In the genomic region with DNA sequence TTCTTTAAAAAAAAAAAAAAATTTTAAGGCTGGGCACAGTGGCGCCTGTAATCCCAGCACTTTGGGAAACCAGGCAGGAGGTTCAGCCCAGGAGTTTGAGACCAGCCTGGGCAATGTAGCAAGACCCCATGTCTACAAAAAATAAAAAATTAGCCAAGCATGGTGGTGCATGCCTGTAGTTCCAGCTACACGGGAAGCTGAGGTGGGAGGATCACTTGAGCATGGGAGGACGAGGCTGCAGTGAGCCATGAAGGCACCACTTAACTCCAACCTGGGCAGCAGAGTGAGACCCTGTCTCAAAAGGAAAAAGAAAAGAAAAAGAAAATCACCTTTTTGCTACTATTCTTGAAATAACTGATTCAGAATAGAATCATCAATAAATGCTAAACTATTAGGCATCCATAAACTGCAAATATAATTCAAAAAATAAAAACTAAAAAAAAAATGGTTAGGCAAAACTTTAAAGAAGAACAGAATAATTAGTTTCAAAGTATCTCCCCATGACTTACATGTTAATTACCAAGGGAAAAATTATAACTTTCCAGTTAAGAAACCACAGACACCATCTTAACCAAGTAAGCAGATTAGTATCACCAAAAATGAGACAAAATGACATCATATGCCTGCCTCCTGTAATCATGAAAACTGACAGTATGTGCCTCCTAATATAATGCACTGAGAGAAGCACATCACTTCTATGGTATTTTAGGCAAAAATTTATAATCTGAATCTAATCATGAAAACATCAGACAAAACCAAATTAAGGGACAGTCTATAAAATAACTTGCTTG, we compare ENCODE assay signal across 19 cellular contexts.
DNase-seq lines count a peak whose midpoint lies in the region; ATAC-seq and TF ChIP-seq lines count a peak whose summit lies in the region.
"Had no signal": no experiment of that assay in that cellular context is flagged by ENCODE, and none has a peak within 500 bp of the region (broad histone marks: within the 10 kb centered on the region; RNA-seq: fewer than 3 reads in every experiment).

No MANE protein-coding gene starts in this region.

- peaks cover 17% of the 10 kb centered on the region for H3K4me1 Mint-ChIP-seq in activated T-cell treated with anti-CD3 and anti-CD28 coated beads, Interleukin-2, amount 50 U/mL, for 72 hours (ENCODE audit: low read depth)
- peaks cover 40% of the 10 kb centered on the region for H3K4me1 Mint-ChIP-seq in HFFc6 (ENCODE audit: low read depth)
- H3K4me1 Mint-ChIP-seq in activated T-helper 1 cell treated with anti-CD3 and anti-CD28 coated beads, Interleukin-12 subunit alpha, Interleukin-12 subunit beta, Interleukin-2, Interleukin-4 antibody, amounts not matched to agents 30 ng/mL and 10 ng/mL and 1 ng/mL, durations not matched to agents 14 hours and 24 hours and 36 hours (ENCODE audit: low read depth) = peaks cover 18% of the 10 kb centered on the region

- intact Hi-C loops in activated T-helper 1 cell treated with anti-CD3 and anti-CD28 coated beads, Interleukin-12 subunit alpha, Interleukin-12 subunit beta, Interleukin-2, Interleukin-4 antibody, amounts not matched to agents 30 ng/mL and 10 ng/mL and 1 ng/mL, durations not matched to agents 14 hours and 24 hours and 36 hours (cut with micrococcal nuclease) = loop anchor here (1.0 to 5.0 kb wide), 3 partner anchors 8 to 181 kb away; a partner anchor contains a TSS
- intact Hi-C loops in dorsolateral prefrontal cortex (cut with DNase I) (no loop called here), cardiac septum (cut with DNase I) (loop anchor here (5.0 to 10.0 kb wide), 2 partner anchors 66 to 163 kb away; a partner anchor contains a TSS)

- DNase-seq in activated T-cell treated with anti-CD3 and anti-CD28 coated beads, Interleukin-2, amount 50 U/mL, for 72 hours = no peak
- no peak for DNase-seq in activated T-cell treated with anti-CD3 and anti-CD28 coated beads, Interleukin-2, amount 50 U/mL, for 1 hour
- no peak for DNase-seq in HFFc6
- DNase-seq in activated T-helper 1 cell treated with anti-CD3 and anti-CD28 coated beads, Interleukin-12 subunit alpha, Interleukin-12 subunit beta, Interleukin-2, Interleukin-4 antibody, amounts not matched to agents 30 ng/mL and 10 ng/mL and 1 ng/mL, durations not matched to agents 14 hours and 24 hours and 36 hours (ENCODE audit: low spot score) = no peak
- DNase-seq in dorsolateral prefrontal cortex = no peak
- DNase-seq in cardiac septum (ENCODE audit: low spot score) = no peak
- no peak for DNase-seq in globus pallidus (ENCODE audit: low spot score)
- DNase-seq: DMS 273 treated with DMSO at 0.1 percent for 48 hours, GF-D8, IMR-90, NCI-H1105 treated with DMSO at 0.1 percent for 48 hours, NCI-H187, NCI-H226, NCI-H524 treated with DMSO at 0.1 percent for 48 hours, Peyer's patch, Right ventricle myocardium superior had no signal

- H3K27ac Mint-ChIP-seq in activated T-cell treated with anti-CD3 and anti-CD28 coated beads, Interleukin-2, amount 50 U/mL, for 72 hours = no peak overlapping the region
- H3K27ac Mint-ChIP-seq in HFFc6 = peak overlapping the region; percentile 40
- peak overlapping the region; percentile 46 for H3K27ac Mint-ChIP-seq in activated T-helper 1 cell treated with anti-CD3 and anti-CD28 coated beads, Interleukin-12 subunit alpha, Interleukin-12 subunit beta, Interleukin-2, Interleukin-4 antibody, amounts not matched to agents 30 ng/mL and 10 ng/mL and 1 ng/mL, durations not matched to agents 14 hours and 24 hours and 36 hours

- ATAC-seq in activated T-cell treated with anti-CD3 and anti-CD28 coated beads, Interleukin-2, amount 50 U/mL, for 72 hours (replicated peaks in 1 of 2) = peak; percentile 73 to 82
- ATAC-seq in GM21367 (IDR thresholded peaks at IDR 0.05; ENCODE audit: unreplicated experiment) = no peak

- no peaks in the 10 kb centered on the region for H3K27me3 Mint-ChIP-seq in activated T-cell treated with anti-CD3 and anti-CD28 coated beads, Interleukin-2, amount 50 U/mL, for 72 hours (ENCODE audit: low read depth)
- H3K27me3 Mint-ChIP-seq in HFFc6 (ENCODE audit: insufficient read depth) = no peaks in the 10 kb centered on the region; the same call in 1 of the 2 replicates
- H3K27me3 Mint-ChIP-seq in activated T-helper 1 cell treated with anti-CD3 and anti-CD28 coated beads, Interleukin-12 subunit alpha, Interleukin-12 subunit beta, Interleukin-2, Interleukin-4 antibody, amounts not matched to agents 30 ng/mL and 10 ng/mL and 1 ng/mL, durations not matched to agents 14 hours and 24 hours and 36 hours (ENCODE audit: insufficient read depth) = no peaks in the 10 kb centered on the region

- H3K4me3 ChIP-seq in dorsolateral prefrontal cortex = no peak overlapping the region
- H3K4me3 ChIP-seq: HAP-1, Peyer's patch had no signal

- H3K27ac ChIP-seq in dorsolateral prefrontal cortex = peak overlapping the region in 30 of 59 donors; percentile 0 to 85 (median 54)
- H3K27ac ChIP-seq: C4-2B, Peyer's patch had no signal

- H3K4me3 Mint-ChIP-seq in activated T-cell treated with anti-CD3 and anti-CD28 coated beads, Interleukin-2, amount 50 U/mL, for 72 hours = peak overlapping the region in 1 of 2 donors; percentile 28
- H3K4me3 Mint-ChIP-seq in HFFc6 = no peak overlapping the region
- no peak overlapping the region for H3K4me3 Mint-ChIP-seq in activated T-helper 1 cell treated with anti-CD3 and anti-CD28 coated beads, Interleukin-12 subunit alpha, Interleukin-12 subunit beta, Interleukin-2, Interleukin-4 antibody, amounts not matched to agents 30 ng/mL and 10 ng/mL and 1 ng/mL, durations not matched to agents 14 hours and 24 hours and 36 hours

- H3K36me3 Mint-ChIP-seq in activated T-cell treated with anti-CD3 and anti-CD28 coated beads, Interleukin-2, amount 50 U/mL, for 72 hours (ENCODE audit: insufficient read depth in 2 of 2) = peaks cover 0 to 3% of the 10 kb centered on the region in 2 donors
- H3K36me3 Mint-ChIP-seq in HFFc6 (ENCODE audit: low read depth) = 0 out of 2 replicates have a peak, but pooled peaks cover 23% of the 10 kb centered on the region
- H3K36me3 Mint-ChIP-seq in activated T-helper 1 cell treated with anti-CD3 and anti-CD28 coated beads, Interleukin-12 subunit alpha, Interleukin-12 subunit beta, Interleukin-2, Interleukin-4 antibody, amounts not matched to agents 30 ng/mL and 10 ng/mL and 1 ng/mL, durations not matched to agents 14 hours and 24 hours and 36 hours (ENCODE audit: low read depth) = peaks cover 11% of the 10 kb centered on the region

- TF ChIP-seq CTCF in HFFc6 (IDR thresholded peaks at IDR 0.05) = no peak
- TF ChIP-seq CTCF in dorsolateral prefrontal cortex (IDR thresholded peaks at IDR 0.05 in 54 of 56, conservative IDR thresholded peaks at IDR 0.05 in 2 of 56; ENCODE audit: low read depth in 1 of 56, partially characterized antibody in 56 of 56) = no peak

- H3K27me3 ChIP-seq in dorsolateral prefrontal cortex = no peaks in the 10 kb centered on the region
- H3K27me3 ChIP-seq: Peyer's patch had no signal

- no peaks in the 10 kb centered on the region for H3K9me3 Mint-ChIP-seq in activated T-cell treated with anti-CD3 and anti-CD28 coated beads, Interleukin-2, amount 50 U/mL, for 72 hours
- H3K9me3 Mint-ChIP-seq in HFFc6 = no peaks in the 10 kb centered on the region
- H3K9me3 Mint-ChIP-seq in activated T-helper 1 cell treated with anti-CD3 and anti-CD28 coated beads, Interleukin-12 subunit alpha, Interleukin-12 subunit beta, Interleukin-2, Interleukin-4 antibody, amounts not matched to agents 30 ng/mL and 10 ng/mL and 1 ng/mL, durations not matched to agents 14 hours and 24 hours and 36 hours = no peaks in the 10 kb centered on the region

Comparison
In these comparisons a context has a peak if more than half of its experiments do, and no peak if none do; other contexts are left out.
1. intact Hi-C loops: an anchor here in activated T-helper 1 cell treated with anti-CD3 and anti-CD28 coated beads, Interleukin-12 subunit alpha, Interleukin-12 subunit beta, Interleukin-2, Interleukin-4 antibody, amounts not matched to agents 30 ng/mL and 10 ng/mL and 1 ng/mL, durations not matched to agents 14 hours and 24 hours and 36 hours (1.0 to 5.0 kb wide) and cardiac septum (5.0 to 10.0 kb wide); none called in dorsolateral prefrontal cortex.